Comparison of ENCODE assay signal across 8 cellular contexts in genomic region chr7:130071701-130072622, GRCh38. TPM values are rescaled to one million over a fixed set of nuclear protein-coding genes. Genes with fewer than 3 reads are reported as not detected.
DNase-seq lines count a peak whose midpoint lies in the region; ATAC-seq and TF ChIP-seq lines count a peak whose summit lies in the region.

No MANE protein-coding gene starts in this region.

- H3K27ac ChIP-seq in lower lobe of right lung = no peak overlapping the region

- H3K4me1 Mint-ChIP-seq in activated CD4-positive, alpha-beta T cell treated with anti-CD3 and anti-CD28 coated beads, Interleukin-2, amount 10 ng/mL, durations not matched to agents 24 days and 14 days = peaks cover 27% of the 10 kb centered on the region

- no peaks in the 10 kb centered on the region for H3K27me3 ChIP-seq in lower lobe of right lung (ENCODE audit: low read depth)

- peaks cover 8% of the 10 kb centered on the region for H3K36me3 Mint-ChIP-seq in activated CD4-positive, alpha-beta T cell treated with anti-CD3 and anti-CD28 coated beads, Interleukin-2, amount 10 ng/mL, durations not matched to agents 24 days and 14 days (ENCODE audit: low read depth)

- H3K27ac Mint-ChIP-seq in activated CD4-positive, alpha-beta T cell treated with anti-CD3 and anti-CD28 coated beads, Interleukin-2, amount 10 ng/mL, durations not matched to agents 24 days and 14 days = no peak overlapping the region

- H3K4me1 ChIP-seq in lower lobe of right lung = peaks cover 54% of the 10 kb centered on the region

- intact Hi-C loops in activated CD4-positive, alpha-beta T cell treated with anti-CD3 and anti-CD28 coated beads, Interleukin-2, amount 10 ng/mL, durations not matched to agents 24 days and 14 days (cut with micrococcal nuclease) = loop anchor here (1.0 to 10.0 kb wide), 10 partner anchors 65 to 761 kb away; partner anchors contain the start of genes CEP41 and TMEM209
- intact Hi-C loops in lower lobe of right lung (cut with DNase I) = no loop called here

- peak; percentile 95 for TF ChIP-seq CTCF in lower lobe of right lung (IDR thresholded peaks at IDR 0.05)

- H3K27me3 Mint-ChIP-seq in activated CD4-positive, alpha-beta T cell treated with anti-CD3 and anti-CD28 coated beads, Interleukin-2, amount 10 ng/mL, durations not matched to agents 24 days and 14 days = no peaks in the 10 kb centered on the region

- DNase-seq in ELF-1 (ENCODE audit: low read depth, low spot score) (peak; percentile 85), NCI-H460 (ENCODE audit: extremely low read depth, low read depth) (peak; percentile 87), lower lobe of right lung (no peak)
- peak; percentile 88 for DNase-seq in activated CD4-positive, alpha-beta T cell treated with anti-CD3 and anti-CD28 coated beads, Interleukin-2, amount 10 ng/mL, durations not matched to agents 24 days and 14 days
- peak; percentile 53 for DNase-seq in effector CD4-positive, alpha-beta T cell
- peak in 2 of 3 donors; percentile 13 to 18 for DNase-seq in stimulated activated CD4-positive, alpha-beta T cell treated with anti-CD3 and anti-CD28 coated beads, TNF-alpha, amount 100 ng/mL, for 1 hour (ENCODE audit: low read depth in 3 of 3, low spot score in 1 of 3)

- H3K9me3 Mint-ChIP-seq in activated CD4-positive, alpha-beta T cell treated with anti-CD3 and anti-CD28 coated beads, Interleukin-2, amount 10 ng/mL, durations not matched to agents 24 days and 14 days = peaks cover 4% of the 10 kb centered on the region

- peak overlapping the region; percentile 4 for H3K4me3 Mint-ChIP-seq in activated CD4-positive, alpha-beta T cell treated with anti-CD3 and anti-CD28 coated beads, Interleukin-2, amount 10 ng/mL, durations not matched to agents 24 days and 14 days

- H3K4me3 ChIP-seq in lower lobe of right lung = peak overlapping the region; percentile 94

- H3K9me3 ChIP-seq in lower lobe of right lung = no peaks in the 10 kb centered on the region

- ATAC-seq in HG03432 (IDR thresholded peaks at IDR 0.05; ENCODE audit: unreplicated experiment) (peak; percentile 32), lower lobe of right lung (peak; percentile 59 to 60), GM19035 (IDR thresholded peaks at IDR 0.05; ENCODE audit: unreplicated experiment) (no peak)

- H3K36me3 ChIP-seq in lower lobe of right lung = no peaks in the 10 kb centered on the region

RNA-seq across cellular contexts. Expression of gene KLHDC10, which starts 1.6 kb away (rescaled TPM):
- total RNA-seq in NCI-H460 (2014; rRNA removed; shearing (Covaris generic)) = 36.9 and 48.0 TPM in 2 replicates
- polyA plus RNA-seq in NCI-H460 (2014; cell fraction: nucleus; rRNA removed) = 15.5 and 21.8 TPM in 2 replicates
- 14.4 and 16.8 TPM in 2 replicates for total RNA-seq in activated CD4-positive, alpha-beta T cell treated with anti-CD3 and anti-CD28 coated beads, Interleukin-2, amount 10 ng/mL, durations not matched to agents 24 days and 14 days
- total RNA-seq in lower lobe of right lung = 34.2 TPM

RNA-seq across cellular contexts. Expression of gene ZC3HC1, which starts 20.8 kb away (rescaled TPM):
- 27.3 and 27.9 TPM in 2 replicates for total RNA-seq in NCI-H460 (2014; rRNA removed; shearing (Covaris generic))
- polyA plus RNA-seq in NCI-H460 (2014; cell fraction: nucleus; rRNA removed) = 24.4 and 52.4 TPM in 2 replicates
- 25.0 and 26.0 TPM in 2 replicates for total RNA-seq in activated CD4-positive, alpha-beta T cell treated with anti-CD3 and anti-CD28 coated beads, Interleukin-2, amount 10 ng/mL, durations not matched to agents 24 days and 14 days
- 11.0 TPM for total RNA-seq in lower lobe of right lung
